Comparison of ENCODE assay signal across 1 cellular context in genomic region chr11:1928891-1929541, GRCh38.
TF ChIP-seq lines count a peak whose summit lies in the region.

No MANE protein-coding gene starts in this region.

TF ChIP-seq in HepG2, 621 proteins besides CTCF, POLR2A, EP300 and RAD21:
- no peak for TF ChIP-seq JDP2 (CRISPR knock-in tag; IDR thresholded peaks at IDR 0.05; ENCODE audit: borderline replicate concordance)
- no peak for TF ChIP-seq RFX1 (IDR thresholded peaks at IDR 0.05)
- no peak for TF ChIP-seq POLR2AphosphoS2 (IDR thresholded peaks at IDR 0.05; ENCODE audit: low read depth, low read length)
- no peak for TF ChIP-seq ZNF10 (CRISPR knock-in tag; IDR thresholded peaks at IDR 0.05; ENCODE audit: borderline replicate concordance, low read depth)
- TF ChIP-seq ZNF737 (CRISPR knock-in tag; IDR thresholded peaks at IDR 0.05; ENCODE audit: borderline replicate concordance) = no peak
- TF ChIP-seq CREM (IDR thresholded peaks at IDR 0.05) = no peak
- no peak for TF ChIP-seq CREM (CRISPR knock-in tag; IDR thresholded peaks at IDR 0.05)
- no peak for TF ChIP-seq RERE (CRISPR knock-in tag; IDR thresholded peaks at IDR 0.05; ENCODE audit: low read depth)
- no peak for TF ChIP-seq ZSCAN30 (CRISPR knock-in tag; IDR thresholded peaks at IDR 0.05)
- no peak for TF ChIP-seq HNF4A (CRISPR knock-in tag; IDR thresholded peaks at IDR 0.05)
- no peak for TF ChIP-seq FOSL1 (CRISPR knock-in tag; IDR thresholded peaks at IDR 0.05; ENCODE audit: borderline replicate concordance)
- TF ChIP-seq ETV5 (CRISPR knock-in tag; IDR thresholded peaks at IDR 0.05; ENCODE audit: borderline replicate concordance) = no peak
